ENCODE assay signal across 18 cellular contexts in the genomic region with DNA sequence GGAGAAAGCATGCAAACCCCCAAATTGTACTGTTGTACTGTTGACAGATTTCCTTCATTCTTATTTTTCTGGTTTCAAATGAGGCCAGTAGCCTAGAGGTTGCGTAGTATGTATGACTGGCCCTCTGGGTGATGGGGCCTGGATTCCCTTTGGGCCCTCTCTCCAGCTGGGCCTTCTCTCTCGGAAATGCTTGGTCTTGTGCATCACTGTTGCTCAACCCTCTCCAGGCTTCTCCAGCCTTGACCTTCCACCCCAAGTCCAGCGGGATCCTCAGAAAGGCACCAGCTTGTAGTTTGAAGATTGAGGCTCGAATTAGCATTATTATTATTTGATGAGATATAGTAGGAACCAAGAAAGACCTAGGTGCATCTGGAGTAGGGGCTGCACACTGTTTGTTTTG.
DNase-seq lines count a peak whose midpoint lies in the region; ATAC-seq and TF ChIP-seq lines count a peak whose summit lies in the region.
"Had no signal": no experiment of that assay in that cellular context is flagged by ENCODE, and none has a peak within 500 bp of the region (broad histone marks: within the 10 kb centered on the region; RNA-seq: fewer than 3 reads in every experiment).

No MANE protein-coding gene starts in this region.

- ATAC-seq in heart right ventricle: peak; percentile 74 to 89 (median 85)
- peak; percentile 61 to 86 (median 75) for ATAC-seq in psoas muscle
- ATAC-seq in HG03520 (IDR thresholded peaks at IDR 0.05; ENCODE audit: unreplicated experiment): no peak
- ATAC-seq: CD8-positive, alpha-beta T cell; T-helper 17 cell had no signal

- H3K36me3 Mint-ChIP-seq in activated CD4-positive, alpha-beta T cell treated with anti-CD3 and anti-CD28 coated beads, Interleukin-2, amount 10 ng/mL, durations not matched to agents 24 days and 14 days (ENCODE audit: low read depth): no peaks in the 10 kb centered on the region
- H3K36me3 Mint-ChIP-seq: activated naive CD4-positive, alpha-beta T cell treated with anti-CD3 and anti-CD28 coated beads, Interleukin-2, amount 10 ng/mL, durations not matched to agents 7 days and 5 days had no signal

- peaks cover 7% of the 10 kb centered on the region for H3K27me3 Mint-ChIP-seq in activated CD4-positive, alpha-beta T cell treated with anti-CD3 and anti-CD28 coated beads, Interleukin-2, amount 10 ng/mL, durations not matched to agents 24 days and 14 days
- H3K27me3 Mint-ChIP-seq: activated naive CD4-positive, alpha-beta T cell treated with anti-CD3 and anti-CD28 coated beads, Interleukin-2, amount 10 ng/mL, durations not matched to agents 7 days and 5 days; central memory CD8-positive, alpha-beta T cell; T-helper 17 cell had no signal

- TF ChIP-seq CTCF in colonic mucosa (IDR thresholded peaks at IDR 0.05) (no peak), heart right ventricle (IDR thresholded peaks at IDR 0.05) (no peak), psoas muscle (IDR thresholded peaks at IDR 0.05) (no peak), uterus (IDR thresholded peaks at IDR 0.05) (no peak)

- WGBS in heart right ventricle, 2 donors: 61 to 68% methylated on average over 4 of the region's 4 CpGs
- 72 to 77% (median 76%) methylated on average over 4 of the region's 4 CpGs for WGBS in psoas muscle, 3 donors

- intact Hi-C loops in colonic mucosa (cut with DNase I): no loop called here
- intact Hi-C loops in heart right ventricle (cut with DNase I): loop anchor here in 3 of 10 donors (5.0 to 10.0 kb wide), 3 partner anchors 51 to 89 kb away; a partner anchor contains a TSS
- intact Hi-C loops in psoas muscle (cut with DNase I): no loop called here
- intact Hi-C loops in uterus (cut with DNase I; ENCODE audit: low total_unique reads): no loop called here
- intact Hi-C loops in activated CD4-positive, alpha-beta T cell treated with anti-CD3 and anti-CD28 coated beads, Interleukin-2, amount 10 ng/mL, durations not matched to agents 24 days and 14 days (cut with micrococcal nuclease): no loop called here

- H3K9me3 ChIP-seq in colonic mucosa: no peaks in the 10 kb centered on the region
- no peaks in the 10 kb centered on the region for H3K9me3 ChIP-seq in heart right ventricle
- no peaks in the 10 kb centered on the region for H3K9me3 ChIP-seq in psoas muscle
- H3K9me3 ChIP-seq in uterus: no peaks in the 10 kb centered on the region
- H3K9me3 ChIP-seq in Karpas-422 (ENCODE audit: low read length): no peaks in the 10 kb centered on the region

- TF ChIP-seq POLR2A in uterus (IDR thresholded peaks at IDR 0.05): no peak

- no peaks in the 10 kb centered on the region for H3K4me1 Mint-ChIP-seq in activated CD4-positive, alpha-beta T cell treated with anti-CD3 and anti-CD28 coated beads, Interleukin-2, amount 10 ng/mL, durations not matched to agents 24 days and 14 days
- H3K4me1 Mint-ChIP-seq: activated naive CD4-positive, alpha-beta T cell treated with anti-CD3 and anti-CD28 coated beads, Interleukin-2, amount 10 ng/mL, durations not matched to agents 7 days and 5 days; central memory CD8-positive, alpha-beta T cell had no signal

- peak overlapping the region; percentile 19 for H3K27ac ChIP-seq in colonic mucosa
- peak overlapping the region in 9 of 10 donors; percentile 11 to 84 (median 69) for H3K27ac ChIP-seq in heart right ventricle
- peak overlapping the region; percentile 46 for H3K27ac ChIP-seq in psoas muscle
- H3K27ac ChIP-seq in uterus: peak overlapping the region; percentile 6 to 33
- no peak overlapping the region for H3K27ac ChIP-seq in Karpas-422 (ENCODE audit: low read length)
- H3K27ac ChIP-seq: RWPE1 had no signal

- H3K4me3 Mint-ChIP-seq in activated CD4-positive, alpha-beta T cell treated with anti-CD3 and anti-CD28 coated beads, Interleukin-2, amount 10 ng/mL, durations not matched to agents 24 days and 14 days: no peak overlapping the region
- H3K4me3 Mint-ChIP-seq: activated naive CD4-positive, alpha-beta T cell treated with anti-CD3 and anti-CD28 coated beads, Interleukin-2, amount 10 ng/mL, durations not matched to agents 7 days and 5 days; CD8-positive, alpha-beta T cell; central memory CD8-positive, alpha-beta T cell; mesothelial cell of epicardium; T-helper 17 cell had no signal

- peaks cover 18% of the 10 kb centered on the region; the same call in 1 of the 2 replicates for H4K20me1 ChIP-seq in Karpas-422 (ENCODE audit: insufficient read depth, low read depth, low read length)

- H3K9me2 ChIP-seq in Karpas-422 (replicated peaks; ENCODE audit: insufficient read depth, low read length): no peaks in the 10 kb centered on the region

- H3K27me3 ChIP-seq in colonic mucosa (no peaks in the 10 kb centered on the region), heart right ventricle (no peaks in the 10 kb centered on the region), psoas muscle (ENCODE audit: insufficient read depth in 3 of 3, low read length in 2 of 3) (no peaks in the 10 kb centered on the region), uterus (no peaks in the 10 kb centered on the region), Karpas-422 (ENCODE audit: low read length) (no peaks in the 10 kb centered on the region)

- no peak overlapping the region for H3K4me2 ChIP-seq in Karpas-422 (ENCODE audit: low read depth, low read length, poor library complexity, severe bottlenecking)

- H3K27ac Mint-ChIP-seq in activated CD4-positive, alpha-beta T cell treated with anti-CD3 and anti-CD28 coated beads, Interleukin-2, amount 10 ng/mL, durations not matched to agents 24 days and 14 days: no peak overlapping the region
- H3K27ac Mint-ChIP-seq: activated naive CD4-positive, alpha-beta T cell treated with anti-CD3 and anti-CD28 coated beads, Interleukin-2, amount 10 ng/mL, durations not matched to agents 7 days and 5 days; CD8-positive, alpha-beta T cell; mesothelial cell of epicardium; T-helper 17 cell had no signal

- H3K36me3 ChIP-seq in colonic mucosa (no peaks in the 10 kb centered on the region), heart right ventricle (no peaks in the 10 kb centered on the region), psoas muscle (ENCODE audit: insufficient read depth in 1 of 2, low read depth in 1 of 2) (no peaks in the 10 kb centered on the region), uterus (no peaks in the 10 kb centered on the region), Karpas-422 (ENCODE audit: insufficient read depth, low read length) (no peaks in the 10 kb centered on the region)

- no peaks in the 10 kb centered on the region for H3K9me3 Mint-ChIP-seq in activated CD4-positive, alpha-beta T cell treated with anti-CD3 and anti-CD28 coated beads, Interleukin-2, amount 10 ng/mL, durations not matched to agents 24 days and 14 days
- H3K9me3 Mint-ChIP-seq: activated naive CD4-positive, alpha-beta T cell treated with anti-CD3 and anti-CD28 coated beads, Interleukin-2, amount 10 ng/mL, durations not matched to agents 7 days and 5 days; CD8-positive, alpha-beta T cell; central memory CD8-positive, alpha-beta T cell; mesothelial cell of epicardium had no signal

- H2AFZ ChIP-seq in Karpas-422 (ENCODE audit: low read length): no peak overlapping the region

- H3K4me1 ChIP-seq in colonic mucosa (no peaks in the 10 kb centered on the region), heart right ventricle (peaks cover 0 to 46% (median 30%) of the 10 kb centered on the region in 9 donors), psoas muscle (peaks cover 19% of the 10 kb centered on the region), uterus (no peaks in the 10 kb centered on the region), Karpas-422 (ENCODE audit: low read length) (peaks cover 16% of the 10 kb centered on the region)

- H3K4me3 ChIP-seq in colonic mucosa (no peak overlapping the region), heart right ventricle (no peak overlapping the region), psoas muscle (no peak overlapping the region), uterus (no peak overlapping the region), Karpas-422 (ENCODE audit: low read length) (no peak overlapping the region)

- H3K9ac ChIP-seq in colonic mucosa (ENCODE audit: low read depth in 2 of 2, low read length in 2 of 2) (no peak overlapping the region), Karpas-422 (ENCODE audit: low read length) (no peak overlapping the region)

- H3K79me2 ChIP-seq in Karpas-422 (ENCODE audit: low read length): no peaks in the 10 kb centered on the region

- DNase-seq in colonic mucosa (peak; percentile 36), heart right ventricle (peak; percentile 57 to 62), psoas muscle (peak; percentile 63 to 80), uterus (peak; percentile 46 to 63), Karpas-422 (no peak)
- DNase-seq in stimulated activated CD4-positive, alpha-beta T cell treated with anti-CD3 and anti-CD28 coated beads, Interleukin-4, amount 100 ng/mL, for 4 hours: no peak
- no peak for DNase-seq in activated CD4-positive, alpha-beta T cell treated with anti-CD3 and anti-CD28 coated beads, Interleukin-2, amount 10 ng/mL, durations not matched to agents 24 days and 14 days
- DNase-seq: activated CD4-positive, alpha-beta T cell treated with anti-CD3 and anti-CD28 coated beads for 1 hour; activated CD8-positive, alpha-beta memory T cell treated with anti-CD3 and anti-CD28 coated beads, Interleukin-2, amount 50 U/mL, for 48 hours; activated naive CD4-positive, alpha-beta T cell treated with anti-CD3 and anti-CD28 coated beads, Interleukin-2, amount 10 ng/mL, durations not matched to agents 7 days and 5 days; CD8-positive, alpha-beta T cell; NCI-H2081 treated with DMSO at 0.1 percent for 48 hours; T-helper 17 cell; trophoblast cell had no signal

Comparison
In these comparisons a context has a peak if more than half of its experiments do, and no peak if none do; other contexts are left out.
1. DNase-seq: peak in colonic mucosa (single experiment), heart right ventricle (2 of 2), psoas muscle (2 of 2) and uterus (2 of 2); none in Karpas-422 (single experiment), stimulated activated CD4-positive, alpha-beta T cell treated with anti-CD3 and anti-CD28 coated beads, Interleukin-4, amount 100 ng/mL, for 4 hours (0 of 2) and activated CD4-positive, alpha-beta T cell treated with anti-CD3 and anti-CD28 coated beads, Interleukin-2, amount 10 ng/mL, durations not matched to agents 24 days and 14 days (single experiment).